ENCODE assay signal across 2 cellular contexts in genomic region chr20:45503430-45503829, GRCh38.
TF ChIP-seq lines count a peak whose summit lies in the region.

No MANE protein-coding gene starts in this region.

TF ChIP-seq in HEK293, 187 proteins besides CTCF, POLR2A, EP300 and RAD21:
- TF ChIP-seq SETDB1 (IDR thresholded peaks at IDR 0.05; ENCODE audit: insufficient read length, low read length) (no peak), HOXC10 (CRISPR knock-in tag; IDR thresholded peaks at IDR 0.05) (no peak), ZNF600 (tag by site-specific recombination; IDR thresholded peaks at IDR 0.05) (no peak), ZSCAN5A (tag by site-specific recombination; IDR thresholded peaks at IDR 0.05) (no peak), ZNF16 (tag by site-specific recombination; IDR thresholded peaks at IDR 0.05; ENCODE audit: low read depth) (no peak), ATF2 (tag by site-specific recombination; IDR thresholded peaks at IDR 0.05; ENCODE audit: low read depth) (0 out of 2 replicates have a peak, but pooled peaks have one; percentile 9), ZNF10 (tag by site-specific recombination; IDR thresholded peaks at IDR 0.05) (no peak)

TF ChIP-seq in K562, 482 proteins besides CTCF, POLR2A, EP300 and RAD21:
- TF ChIP-seq RNF2 (IDR thresholded peaks at IDR 0.05) (no peak), ZSCAN29 (IDR thresholded peaks at IDR 0.05) (no peak), ATF1 (CRISPR knock-in tag; IDR thresholded peaks at IDR 0.05) (no peak), ATF1 (tag; IDR thresholded peaks at IDR 0.05) (peak; percentile 49), PCBP1 (IDR thresholded peaks at IDR 0.05; ENCODE audit: low read depth, low read length, poor library complexity, severe bottlenecking) (no peak), HMG20A (CRISPR knock-in tag; conservative IDR thresholded peaks at IDR 0.05) (no peak), MEF2A (IDR thresholded peaks at IDR 0.05; ENCODE audit: control insufficient read depth, low read depth, low read length) (no peak), ZNF407 (IDR thresholded peaks at IDR 0.05; ENCODE audit: low read depth) (no peak), ZNF696 (CRISPR knock-in tag; conservative IDR thresholded peaks at IDR 0.05) (no peak), MCM7 (IDR thresholded peaks at IDR 0.05) (no peak)
